In genomic region chr14:50559990-50560928, GRCh38 we compare ENCODE assay signal across 8 cellular contexts. TPM values are rescaled to one million over a fixed set of nuclear protein-coding genes. Genes with fewer than 3 reads are reported as not detected.
DNase-seq lines count a peak whose midpoint lies in the region; ATAC-seq and TF ChIP-seq lines count a peak whose summit lies in the region.

Gene ATL1, plus strand, starts transcription at chr14:50560145. Its CDS starts 121 bp downstream, at chr14:50560266.

- H3K4me1 ChIP-seq in NT2/D1 (ENCODE audit: insufficient read depth, insufficient read length) = no peaks in the 10 kb centered on the region
- H3K4me1 ChIP-seq in muscle layer of duodenum (ENCODE audit: control insufficient read depth in 1 of 2, insufficient read depth in 2 of 2, low read length in 2 of 2) = peaks cover 3 to 6% of the 10 kb centered on the region in 2 donors
- peaks cover 14% of the 10 kb centered on the region for H3K4me1 ChIP-seq in stomach smooth muscle (ENCODE audit: control insufficient read depth, insufficient read depth, low read length)

- H3K27ac ChIP-seq in muscle layer of duodenum (ENCODE audit: low read length) (peak within 1 kb of the TSS; percentile 78), stomach smooth muscle (ENCODE audit: low read length) (peak within 1 kb of the TSS; percentile 95)

- peaks cover 64% of the 10 kb centered on the region for H3K27me3 ChIP-seq in NT2/D1 (ENCODE audit: insufficient read depth, insufficient read length)
- no peaks in the 10 kb centered on the region for H3K27me3 ChIP-seq in muscle layer of duodenum (ENCODE audit: low read depth, low read length)
- H3K27me3 ChIP-seq in stomach smooth muscle (ENCODE audit: control insufficient read depth in 1 of 2, insufficient read depth in 2 of 2, low read length in 2 of 2) = no peaks in the 10 kb centered on the region

- H3K9ac ChIP-seq in NT2/D1 (ENCODE audit: insufficient read length, low read depth) (peak within 1 kb of the TSS; percentile 72), stomach smooth muscle (ENCODE audit: low read length in 2 of 2) (peak within 1 kb of the TSS; percentile 80 to 90)

- H3K4me3 ChIP-seq in NT2/D1 (ENCODE audit: insufficient read length, low read depth) (peak within 1 kb of the TSS; percentile 54), fibroblast of mammary gland (ENCODE audit: control insufficient read depth, low read depth, low read length) (peak within 1 kb of the TSS; percentile 85), muscle layer of duodenum (ENCODE audit: low read depth in 1 of 2, low read length in 2 of 2) (peak within 1 kb of the TSS; percentile 79 to 89), stomach smooth muscle (ENCODE audit: low read length in 2 of 2) (peak within 1 kb of the TSS; percentile 95 to 97)

- TF ChIP-seq CTCF in fibroblast of mammary gland (conservative IDR thresholded peaks at IDR 0.05; ENCODE audit: control insufficient read depth, insufficient read depth, low read depth, low read length) = no peak

- peak; percentile 85 for DNase-seq in Daoy (ENCODE audit: low read depth)
- peak; percentile 33 for DNase-seq in HT-29 (ENCODE audit: low spot score)
- peak; percentile 42 for DNase-seq in NT2/D1 (ENCODE audit: low read depth, low spot score)
- DNase-seq in activated T-helper 9 cell treated with anti-CD3 and anti-CD28 coated beads, Interleukin-2, amount 50 U/mL, for 16 hours (ENCODE audit: low read depth) = peak; percentile 4
- DNase-seq in fibroblast of mammary gland (ENCODE audit: low read depth) = peak; percentile 69

- H3K9me3 ChIP-seq in NT2/D1 (ENCODE audit: insufficient read depth, low read length) (no peaks in the 10 kb centered on the region), muscle layer of duodenum (ENCODE audit: control insufficient read depth in 1 of 2, low read length in 2 of 2) (no peaks in the 10 kb centered on the region), stomach smooth muscle (ENCODE audit: control insufficient read depth in 2 of 2, low read length in 2 of 2) (no peaks in the 10 kb centered on the region)

- H3K36me3 ChIP-seq in NT2/D1 (ENCODE audit: insufficient read depth, insufficient read length, low read length) (no peaks in the 10 kb centered on the region), muscle layer of duodenum (ENCODE audit: control insufficient read depth in 1 of 2, insufficient read depth in 2 of 2, low read length in 2 of 2) (no peaks in the 10 kb centered on the region), stomach smooth muscle (ENCODE audit: control insufficient read depth in 2 of 2, insufficient read depth in 2 of 2, low read length in 2 of 2) (no peaks in the 10 kb centered on the region)

- no peak for ATAC-seq in GM19452 (IDR thresholded peaks at IDR 0.05; ENCODE audit: unreplicated experiment)

RNA-seq across cellular contexts. Expression of gene ATL1, which starts in this region (rescaled TPM):
- total RNA-seq in Daoy (2014; rRNA removed; shearing (Covaris generic)) = 5.7 and 5.9 TPM in 2 replicates
- 0.28 and 1.6 TPM in 2 replicates for total RNA-seq in HT-29 (2014; rRNA removed; shearing (Covaris generic))

Comparison
In these comparisons a context has a peak if more than half of its experiments do, and no peak if none do; other contexts are left out.
1. DNase-seq: peak in every context shown above with its lines; median percentile 85 in Daoy; 69 in fibroblast of mammary gland; 42 in NT2/D1; 33 in HT-29; 4 in activated T-helper 9 cell treated with anti-CD3 and anti-CD28 coated beads, Interleukin-2, amount 50 U/mL, for 16 hours.